ENCODE assay signal across 17 cellular contexts in genomic region chr13:110556224-110556606, GRCh38. TPM values are rescaled to one million over a fixed set of nuclear protein-coding genes. Genes with fewer than 3 reads are reported as not detected.
DNase-seq lines count a peak whose midpoint lies in the region; ATAC-seq and TF ChIP-seq lines count a peak whose summit lies in the region.
"Had no signal": no experiment of that assay in that cellular context is flagged by ENCODE, and none has a peak within 500 bp of the region (broad histone marks: within the 10 kb centered on the region; RNA-seq: fewer than 3 reads in every experiment).

No MANE protein-coding gene starts in this region.

- H4K20me1 ChIP-seq in MM.1S (ENCODE audit: insufficient read depth, low read length), result no peaks in the 10 kb centered on the region

- H3K27me3 Mint-ChIP-seq in naive B cell, result no peaks in the 10 kb centered on the region

- DNase-seq in MM.1S, result no peak
- DNase-seq in epithelial cell of esophagus (ENCODE audit: low read depth), result peak; percentile 33
- no peak for DNase-seq in naive B cell
- no peak for DNase-seq in upper lobe of left lung
- no peak for DNase-seq in NCI-H2227 (lab: John Stamatoyannopoulos, UW; ENCODE audit: unreplicated experiment)
- DNase-seq: activated CD4-positive, alpha-beta T cell treated with anti-CD3 and anti-CD28 coated beads, Interleukin-2, amount 50 U/mL, for 48 hours; activated naive CD4-positive, alpha-beta T cell; amygdala; central memory CD4-positive, alpha-beta T cell; effector CD4-positive, alpha-beta T cell; glutamatergic neuron; left ventricle myocardium superior; natural killer cell; NCI-H1436 treated with DMSO at 0.1 percent for 48 hours had no signal

- TF ChIP-seq EP300 in upper lobe of left lung (IDR thresholded peaks at IDR 0.05), result no peak

- peak overlapping the region; percentile 32; the same call in 1 of the 2 replicates for H2AFZ ChIP-seq in MM.1S (ENCODE audit: low read length)

- peaks cover 0 to 7% (median 5%) of the 10 kb centered on the region in 7 donors for H3K9me3 Mint-ChIP-seq in naive B cell
- H3K9me3 Mint-ChIP-seq: natural killer cell had no signal

- no peak overlapping the region for H3K4me2 ChIP-seq in MM.1S (ENCODE audit: low read depth, low read length)

- no peak for TF ChIP-seq POLR2A in upper lobe of left lung (IDR thresholded peaks at IDR 0.05)

- 70 to 71% methylated on average over 1 of the region's 1 CpG for WGBS in upper lobe of left lung, 2 donors

- TF ChIP-seq CTCF in MM.1S (IDR thresholded peaks at IDR 0.05; ENCODE audit: low read length), result no peak
- TF ChIP-seq CTCF in epithelial cell of esophagus (IDR thresholded peaks at IDR 0.05; ENCODE audit: insufficient read depth, low read depth, low read length, missing control alignments), result no peak
- no peak for TF ChIP-seq CTCF in upper lobe of left lung (IDR thresholded peaks at IDR 0.05)

- H3K9me3 ChIP-seq in MM.1S (replicated peaks; ENCODE audit: insufficient read depth, low read length), result no peaks in the 10 kb centered on the region
- no peaks in the 10 kb centered on the region for H3K9me3 ChIP-seq in upper lobe of left lung

- H3K4me3 ChIP-seq in MM.1S (ENCODE audit: low read length) (no peak overlapping the region), epithelial cell of esophagus (ENCODE audit: low read length) (no peak overlapping the region), upper lobe of left lung (no peak overlapping the region)

- H3K9ac ChIP-seq in MM.1S (ENCODE audit: low read length), result no peak overlapping the region

- H3K4me1 Mint-ChIP-seq in naive B cell, result peaks cover 12 to 26% (median 22%) of the 10 kb centered on the region in 3 donors

- H3K27ac ChIP-seq in MM.1S (ENCODE audit: low read length) (no peak overlapping the region; the same call in 1 of the 2 replicates), upper lobe of left lung (peak overlapping the region; percentile 69 to 98 (median 85))

- peak overlapping the region in 4 of 6 donors; percentile 27 to 63 (median 45) for H3K27ac Mint-ChIP-seq in naive B cell
- H3K27ac Mint-ChIP-seq: natural killer cell had no signal

- H3K36me3 Mint-ChIP-seq in naive B cell, result peaks cover 0 to 6% of the 10 kb centered on the region in 2 donors
- H3K36me3 Mint-ChIP-seq: natural killer cell had no signal

- H3K79me2 ChIP-seq in MM.1S (ENCODE audit: low read length), result no peaks in the 10 kb centered on the region

- H3K4me1 ChIP-seq in MM.1S (ENCODE audit: low read length) (peaks cover 12% of the 10 kb centered on the region), upper lobe of left lung (peaks cover 32 to 66% (median 44%) of the 10 kb centered on the region in 4 donors)

- ATAC-seq in naive B cell (ENCODE audit: low read depth in 2 of 2) (no peak), upper lobe of left lung (ENCODE audit: low FRiP score in 2 of 2) (no peak), HG02840 (IDR thresholded peaks at IDR 0.05; ENCODE audit: low FRiP score, unreplicated experiment) (no peak), HG03108 (IDR thresholded peaks at IDR 0.05; ENCODE audit: unreplicated experiment) (no peak)
- ATAC-seq: left ventricle myocardium superior, WTC11 had no signal

- H3F3A ChIP-seq in MM.1S (ENCODE audit: insufficient read depth, low read length), result peaks cover 12% of the 10 kb centered on the region

- no peak overlapping the region for H3K4me3 Mint-ChIP-seq in naive B cell
- H3K4me3 Mint-ChIP-seq: natural killer cell, WTC11 had no signal

- H3K36me3 ChIP-seq in MM.1S (replicated peaks; ENCODE audit: insufficient read depth, low read length), result no peaks in the 10 kb centered on the region
- peaks cover 0 to 7% (median 2%) of the 10 kb centered on the region in 4 donors for H3K36me3 ChIP-seq in upper lobe of left lung

- no peaks in the 10 kb centered on the region for H3K9me2 ChIP-seq in MM.1S (replicated peaks; ENCODE audit: insufficient read depth, low read length)

- H3K27me3 ChIP-seq in MM.1S (replicated peaks; ENCODE audit: insufficient read depth, low read length), result 0 out of 2 replicates have a peak, but pooled peaks cover 6% of the 10 kb centered on the region
- H3K27me3 ChIP-seq in upper lobe of left lung, result no peaks in the 10 kb centered on the region

RNA-seq across cellular contexts. Expression of gene RAB20, which starts 5.3 kb away (rescaled TPM):
- 1 to 10 TPM in 3 of 6 donors, under 1 TPM in 2, not detected in 1; 0.74 to 3.4 (median 2.0) TPM for polyA plus RNA-seq in naive B cell (ENCODE audit: low read depth in 6 of 6)
- total RNA-seq in upper lobe of left lung, result 10 to 100 TPM; 46.7 to 80.7 (median 57.8) TPM

RNA-seq across cellular contexts. Expression of gene NAXD, which starts 59.1 kb away (rescaled TPM):
- 10 to 100 TPM; 10.8 to 23.1 (median 15.4) TPM for polyA plus RNA-seq in naive B cell (ENCODE audit: low read depth in 6 of 6)
- 10 to 100 TPM; 19.6 to 38.8 (median 29.4) TPM for total RNA-seq in upper lobe of left lung
